ENCODE assay signal across 18 cellular contexts in the genomic region with DNA sequence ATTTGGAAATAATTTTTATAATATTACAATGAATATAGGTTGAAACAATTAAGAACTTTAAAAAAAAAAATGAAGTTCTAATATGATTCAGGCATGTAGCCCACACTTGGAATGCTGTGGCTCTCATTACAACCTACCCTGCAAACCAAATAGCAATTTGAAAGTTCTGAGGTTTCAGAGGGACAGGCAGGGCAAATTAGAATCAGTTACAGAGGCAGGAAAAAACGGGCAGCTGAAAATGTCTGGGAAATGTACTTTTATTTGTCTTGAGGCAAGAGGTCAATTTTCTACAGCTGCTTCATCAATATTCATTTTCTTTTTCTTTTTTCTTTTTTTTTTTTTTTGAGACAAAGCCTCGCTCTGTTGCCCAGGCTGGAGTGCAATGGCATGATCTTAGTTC.
DNase-seq lines count a peak whose midpoint lies in the region; ATAC-seq and TF ChIP-seq lines count a peak whose summit lies in the region.
"Had no signal": no experiment of that assay in that cellular context is flagged by ENCODE, and none has a peak within 500 bp of the region (broad histone marks: within the 10 kb centered on the region; RNA-seq: fewer than 3 reads in every experiment).

No MANE protein-coding gene starts in this region.

- peaks cover 92% of the 10 kb centered on the region for H3K4me1 Mint-ChIP-seq in central memory CD8-positive, alpha-beta T cell
- H3K4me1 Mint-ChIP-seq in natural killer cell treated with Interleukin-12 subunit alpha and Interleukin-12 subunit beta and Interleukin-15 and Interleukin-18, amount 100 ng/mL, for 72 hours (ENCODE audit: low read depth in 2 of 2), result peaks cover 71 to 88% of the 10 kb centered on the region in 2 donors

- no peaks in the 10 kb centered on the region for H3K9me2 ChIP-seq in PC-3 (replicated peaks; ENCODE audit: low read length)

- no peaks in the 10 kb centered on the region for H3K36me3 ChIP-seq in PC-3 (ENCODE audit: low read depth, low read length)
- no peaks in the 10 kb centered on the region for H3K36me3 ChIP-seq in stomach
- H3K36me3 ChIP-seq: HAP-1, ovary had no signal

- no peaks in the 10 kb centered on the region for H3F3A ChIP-seq in PC-3 (ENCODE audit: low read length, unreplicated experiment)

- H3K4me3 Mint-ChIP-seq in central memory CD8-positive, alpha-beta T cell, result no peak overlapping the region
- H3K4me3 Mint-ChIP-seq in natural killer cell treated with Interleukin-12 subunit alpha and Interleukin-12 subunit beta and Interleukin-15 and Interleukin-18, amount 100 ng/mL, for 72 hours, result peak overlapping the region; percentile 54
- H3K4me3 Mint-ChIP-seq: CD14-positive monocyte had no signal

- intact Hi-C loops in PC-3 (cut with micrococcal nuclease) (no loop called here), stomach (cut with DNase I; ENCODE audit: low total_unique reads) (no loop called here)

- no peaks in the 10 kb centered on the region for H3K27me3 Mint-ChIP-seq in central memory CD8-positive, alpha-beta T cell
- H3K27me3 Mint-ChIP-seq in natural killer cell treated with Interleukin-12 subunit alpha and Interleukin-12 subunit beta and Interleukin-15 and Interleukin-18, amount 100 ng/mL, for 72 hours, result no peaks in the 10 kb centered on the region

- TF ChIP-seq CTCF in PC-3 (conservative IDR thresholded peaks at IDR 0.05; ENCODE audit: low read depth, low read length) (no peak), stomach (IDR thresholded peaks at IDR 0.05) (no peak)

- H2AFZ ChIP-seq in PC-3 (ENCODE audit: low read length), result no peak overlapping the region

- 0 out of 2 replicates have a peak overlapping the region, but pooled peaks have one; percentile 55 for H3K4me2 ChIP-seq in PC-3 (ENCODE audit: low read length)

- H3K9me3 Mint-ChIP-seq in central memory CD8-positive, alpha-beta T cell, result no peaks in the 10 kb centered on the region
- H3K9me3 Mint-ChIP-seq in natural killer cell treated with Interleukin-12 subunit alpha and Interleukin-12 subunit beta and Interleukin-15 and Interleukin-18, amount 100 ng/mL, for 72 hours, result peaks cover 3% of the 10 kb centered on the region
- H3K9me3 Mint-ChIP-seq: CD14-positive monocyte had no signal

- no peak for TF ChIP-seq EP300 in stomach (IDR thresholded peaks at IDR 0.05)

- H3K36me3 Mint-ChIP-seq in central memory CD8-positive, alpha-beta T cell (ENCODE audit: insufficient read depth), result peaks cover 11% of the 10 kb centered on the region
- peaks cover 5% of the 10 kb centered on the region for H3K36me3 Mint-ChIP-seq in natural killer cell treated with Interleukin-12 subunit alpha and Interleukin-12 subunit beta and Interleukin-15 and Interleukin-18, amount 100 ng/mL, for 72 hours

- peaks cover 90% of the 10 kb centered on the region for H3K4me1 ChIP-seq in PC-3 (ENCODE audit: insufficient read depth, low read length)
- H3K4me1 ChIP-seq in stomach, result peaks cover 31 to 89% (median 51%) of the 10 kb centered on the region in 4 donors

- H3K27ac ChIP-seq in PC-3 (ENCODE audit: low read length) (peak overlapping the region; percentile 97), stomach (no peak overlapping the region)
- H3K27ac ChIP-seq: ovary had no signal

- CTCF ChIA-PET in PC-3 (lab: Charles Lee), result no interaction called here

- BruUV-seq in PC-3 (replicated peaks; lab: Mats Ljungman, UMichigan), result no TSS peak

- POLR2A ChIA-PET in PC-3 (lab: Charles Lee; ENCODE audit: unreplicated experiment), result no interaction called here

- WGBS in stomach, 5 donors, result 54 to 82% (median 72%) methylated on average over 2 of the region's 2 CpGs

- no peaks in the 10 kb centered on the region for H4K20me1 ChIP-seq in PC-3 (ENCODE audit: low read length)

- ATAC-seq in PC-3 (no peak), GM21390 (IDR thresholded peaks at IDR 0.05; ENCODE audit: unreplicated experiment) (no peak)
- no peak for ATAC-seq in central memory CD8-positive, alpha-beta T cell (replicated peaks; ENCODE audit: extremely low read depth, poor library complexity, severe bottlenecking)
- no peak for ATAC-seq in natural killer cell treated with Interleukin-12 subunit alpha and Interleukin-12 subunit beta and Interleukin-15 and Interleukin-18, amount 100 ng/mL, for 72 hours

- DNase-seq in GM03348 (ENCODE audit: low spot score) (peak; percentile 28), PC-3 (no peak), stomach (no peak), NCI-H1436 (lab: John Stamatoyannopoulos, UW) (no peak)
- DNase-seq in central memory CD8-positive, alpha-beta T cell (ENCODE audit: low spot score in 2 of 2), result no peak
- no peak for DNase-seq in natural killer cell treated with Interleukin-12 subunit alpha and Interleukin-12 subunit beta and Interleukin-15 and Interleukin-18, amount 100 ng/mL, for 72 hours (ENCODE audit: low spot score)
- DNase-seq in stimulated activated CD4-positive, alpha-beta T cell treated with anti-CD3 and anti-CD28 coated beads, Interleukin-4, amount 100 ng/mL, for 24 hours, result no peak
- DNase-seq: activated CD8-positive, alpha-beta memory T cell treated with anti-CD3 and anti-CD28 coated beads for 24 hours; activated effector memory CD4-positive, alpha-beta T cell treated with anti-CD3 and anti-CD28 coated beads, Interleukin-2, amount 50 U/mL, for 16 hours; caudate nucleus; EL; kidney; NCI-H1417; NCI-H226; ovary had no signal

- H3K27me3 ChIP-seq in PC-3 (ENCODE audit: low read length) (no peaks in the 10 kb centered on the region), stomach (no peaks in the 10 kb centered on the region)
- H3K27me3 ChIP-seq: ovary had no signal

- H3K27ac Mint-ChIP-seq in central memory CD8-positive, alpha-beta T cell (ENCODE audit: low read depth), result peak overlapping the region; percentile 99
- peak overlapping the region; percentile 87 to 96 for H3K27ac Mint-ChIP-seq in natural killer cell treated with Interleukin-12 subunit alpha and Interleukin-12 subunit beta and Interleukin-15 and Interleukin-18, amount 100 ng/mL, for 72 hours

- H3K9ac ChIP-seq in PC-3 (ENCODE audit: low read length), result peak overlapping the region; percentile 10; the same call in 1 of the 2 replicates

- H3K9me3 ChIP-seq in PC-3 (ENCODE audit: low read length) (no peaks in the 10 kb centered on the region), stomach (no peaks in the 10 kb centered on the region)
- H3K9me3 ChIP-seq: HAP-1, ovary had no signal

- peaks cover 81% of the 10 kb centered on the region for H3K79me2 ChIP-seq in PC-3 (ENCODE audit: low read length)

- no peak overlapping the region for H3K4me3 ChIP-seq in PC-3 (ENCODE audit: low read length)
- no peak overlapping the region for H3K4me3 ChIP-seq in stomach
- H3K4me3 ChIP-seq: HAP-1, ovary had no signal

- no peak for TF ChIP-seq POLR2A in stomach (IDR thresholded peaks at IDR 0.05)
